In the genomic region with DNA sequence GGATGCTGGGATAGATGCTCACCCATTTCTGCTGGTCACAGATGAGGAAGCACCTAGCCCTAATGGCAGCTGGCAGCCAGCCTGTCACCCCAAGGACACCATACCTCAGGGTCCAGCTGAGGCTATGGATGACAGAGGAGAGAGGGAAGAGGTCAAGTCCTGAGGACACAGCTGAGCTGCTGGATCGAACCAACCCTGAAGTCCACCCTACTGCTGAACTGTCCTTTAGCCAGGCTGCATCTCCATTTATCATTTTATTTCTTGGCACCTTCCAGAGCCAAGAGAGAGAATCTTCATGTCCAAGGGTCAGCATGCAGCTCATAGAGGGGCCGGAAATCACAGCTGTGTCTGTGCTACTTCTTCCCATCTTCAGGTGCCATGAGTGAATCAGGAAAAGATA, we compare ENCODE assay signal across 1 cellular context.
TF ChIP-seq lines count a peak whose summit lies in the region.

No MANE protein-coding gene starts in this region.

TF ChIP-seq in H1, 55 proteins besides CTCF, POLR2A, EP300 and RAD21:
- TF ChIP-seq TEAD4 (IDR thresholded peaks at IDR 0.05; ENCODE audit: low read depth, low read length) = no peak
- no peak for TF ChIP-seq YY1 (IDR thresholded peaks at IDR 0.05; ENCODE audit: low read depth, low read length)
- TF ChIP-seq PHF8 (conservative IDR thresholded peaks at IDR 0.05; ENCODE audit: low read depth, low read length) = no peak
- TF ChIP-seq SUZ12 (IDR thresholded peaks at IDR 0.05; ENCODE audit: low read length) = no peak
- TF ChIP-seq SP2 (IDR thresholded peaks at IDR 0.05; ENCODE audit: low read length) = no peak
- TF ChIP-seq ZNF274 (IDR thresholded peaks at IDR 0.05; ENCODE audit: borderline replicate concordance, extremely low read depth, low read length) = no peak
- TF ChIP-seq TBP (IDR thresholded peaks at IDR 0.05; ENCODE audit: low read depth, low read length) = no peak
- TF ChIP-seq, protein P1, sequence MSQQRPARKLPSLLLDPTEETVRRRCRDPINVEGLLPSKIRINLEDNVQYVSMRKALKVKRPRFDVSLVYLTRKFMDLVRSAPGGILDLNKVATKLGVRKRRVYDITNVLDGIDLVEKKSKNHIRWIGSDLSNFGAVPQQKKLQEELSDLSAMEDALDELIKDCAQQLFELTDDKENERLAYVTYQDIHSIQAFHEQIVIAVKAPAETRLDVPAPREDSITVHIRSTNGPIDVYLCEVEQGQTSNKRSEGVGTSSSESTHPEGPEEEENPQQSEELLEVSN (IDR thresholded peaks at IDR 0.05) = no peak
- TF ChIP-seq CBX5 (IDR thresholded peaks at IDR 0.05; ENCODE audit: low read depth, low read length) = no peak
- TF ChIP-seq RFX5 (IDR thresholded peaks at IDR 0.05; ENCODE audit: borderline replicate concordance, low read depth, low read length) = no peak
- TF ChIP-seq SRF (IDR thresholded peaks at IDR 0.05; ENCODE audit: low read depth, low read length) = no peak
- TF ChIP-seq, protein P2, sequence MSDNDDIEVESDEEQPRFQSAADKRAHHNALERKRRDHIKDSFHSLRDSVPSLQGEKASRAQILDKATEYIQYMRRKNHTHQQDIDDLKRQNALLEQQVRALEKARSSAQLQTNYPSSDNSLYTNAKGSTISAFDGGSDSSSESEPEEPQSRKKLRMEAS (IDR thresholded peaks at IDR 0.05) = no peak
- TF ChIP-seq CHD1 (IDR thresholded peaks at IDR 0.05; ENCODE audit: low read depth, low read length) = no peak
- no peak for TF ChIP-seq GTF2F1 (IDR thresholded peaks at IDR 0.05; ENCODE audit: borderline replicate concordance, low read depth, low read length)
- TF ChIP-seq HDAC2 (IDR thresholded peaks at IDR 0.05; ENCODE audit: borderline replicate concordance in 1 of 2, low read depth in 2 of 2, low read length in 2 of 2) = no peak
TF ChIP-seq in H1: peak in this region for 0.
